ENCODE assay signal across 11 cellular contexts in the genomic region with DNA sequence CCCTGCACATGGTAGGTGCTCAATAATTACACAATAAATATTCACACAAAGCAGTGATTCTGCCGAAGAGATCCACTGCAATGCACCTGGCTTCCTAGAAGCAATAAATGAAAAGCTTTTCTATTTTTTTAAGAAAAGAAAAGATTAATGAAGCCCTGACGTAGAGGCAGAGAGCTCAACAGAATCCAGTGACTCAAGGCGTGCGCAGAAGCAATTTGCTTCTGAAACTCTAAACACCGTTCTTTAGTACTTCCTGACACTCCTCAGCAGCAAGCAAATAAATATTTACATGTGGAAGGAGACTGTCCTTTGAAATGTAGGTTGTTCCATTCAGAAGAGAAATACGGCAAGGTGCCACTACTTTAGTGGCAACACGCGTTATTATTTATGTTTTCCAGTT.
DNase-seq lines count a peak whose midpoint lies in the region; ATAC-seq, FAIRE-seq and TF ChIP-seq lines count a peak whose summit lies in the region.
"Had no signal": no experiment of that assay in that cellular context is flagged by ENCODE, and none has a peak within 500 bp of the region (broad histone marks: within the 10 kb centered on the region; RNA-seq: fewer than 3 reads in every experiment).

No MANE protein-coding gene starts in this region.

- no peak overlapping the region for H3K4me3 Mint-ChIP-seq in activated T-helper 1 cell treated with anti-CD3 and anti-CD28 coated beads, Interleukin-12 subunit alpha, Interleukin-12 subunit beta, Interleukin-2, Interleukin-4 antibody, amounts not matched to agents 30 ng/mL and 10 ng/mL and 1 ng/mL, durations not matched to agents 14 hours and 24 hours and 36 hours

- no peak overlapping the region for H3K27ac Mint-ChIP-seq in activated T-helper 1 cell treated with anti-CD3 and anti-CD28 coated beads, Interleukin-12 subunit alpha, Interleukin-12 subunit beta, Interleukin-2, Interleukin-4 antibody, amounts not matched to agents 30 ng/mL and 10 ng/mL and 1 ng/mL, durations not matched to agents 14 hours and 24 hours and 36 hours

- H3K4me1 Mint-ChIP-seq in activated T-helper 1 cell treated with anti-CD3 and anti-CD28 coated beads, Interleukin-12 subunit alpha, Interleukin-12 subunit beta, Interleukin-2, Interleukin-4 antibody, amounts not matched to agents 30 ng/mL and 10 ng/mL and 1 ng/mL, durations not matched to agents 14 hours and 24 hours and 36 hours (ENCODE audit: low read depth) = peaks cover 12% of the 10 kb centered on the region

- no peaks in the 10 kb centered on the region for H3K36me3 Mint-ChIP-seq in activated T-helper 1 cell treated with anti-CD3 and anti-CD28 coated beads, Interleukin-12 subunit alpha, Interleukin-12 subunit beta, Interleukin-2, Interleukin-4 antibody, amounts not matched to agents 30 ng/mL and 10 ng/mL and 1 ng/mL, durations not matched to agents 14 hours and 24 hours and 36 hours (ENCODE audit: low read depth)

- H3K4me3 ChIP-seq in HUES64 (ENCODE audit: low read length) (peak overlapping the region; percentile 50), adipocyte (ENCODE audit: low read length) (peak overlapping the region; percentile 76), stomach (peak overlapping the region; percentile 11 to 42 (median 32))
- H3K4me3 ChIP-seq: SJSA1 had no signal

- ATAC-seq in GM18520 (IDR thresholded peaks at IDR 0.05; ENCODE audit: unreplicated experiment) = no peak

- H3K9me3 ChIP-seq in HUES64 (ENCODE audit: insufficient read depth, low read depth, low read length) (no peaks in the 10 kb centered on the region), adipocyte (ENCODE audit: control insufficient read depth, low read length) (no peaks in the 10 kb centered on the region), stomach (no peaks in the 10 kb centered on the region)
- H3K9me3 ChIP-seq: SJSA1 had no signal

- intact Hi-C loops in stomach (cut with DNase I; ENCODE audit: low total_unique reads) = no loop called here
- intact Hi-C loops in activated T-helper 1 cell treated with anti-CD3 and anti-CD28 coated beads, Interleukin-12 subunit alpha, Interleukin-12 subunit beta, Interleukin-2, Interleukin-4 antibody, amounts not matched to agents 30 ng/mL and 10 ng/mL and 1 ng/mL, durations not matched to agents 14 hours and 24 hours and 36 hours (cut with micrococcal nuclease) = no loop called here

- WGBS in HUES64 = 12% methylated on average over 8 of the region's 8 CpGs
- 24 to 45% (median 36%) methylated on average over 8 of the region's 8 CpGs for WGBS in stomach, 5 donors

- H3K9ac ChIP-seq in HUES64 (ENCODE audit: low read depth, low read length) (peak overlapping the region; percentile 57; the same call in 1 of the 2 replicates), adipocyte (ENCODE audit: low read length) (peak overlapping the region; percentile 79)

- peaks cover 46% of the 10 kb centered on the region for H3K4me1 ChIP-seq in HUES64 (ENCODE audit: insufficient read depth, low read length)
- H3K4me1 ChIP-seq in adipocyte (ENCODE audit: control insufficient read depth, insufficient read depth, low read length) = peaks cover 32% of the 10 kb centered on the region
- peaks cover 24 to 42% (median 36%) of the 10 kb centered on the region in 4 donors for H3K4me1 ChIP-seq in stomach

- no peaks in the 10 kb centered on the region for H3K9me3 Mint-ChIP-seq in activated T-helper 1 cell treated with anti-CD3 and anti-CD28 coated beads, Interleukin-12 subunit alpha, Interleukin-12 subunit beta, Interleukin-2, Interleukin-4 antibody, amounts not matched to agents 30 ng/mL and 10 ng/mL and 1 ng/mL, durations not matched to agents 14 hours and 24 hours and 36 hours

- TF ChIP-seq CTCF in stomach (IDR thresholded peaks at IDR 0.05) = no peak
- TF ChIP-seq CTCF in RWPE1 (conservative IDR thresholded peaks at IDR 0.05; ENCODE audit: low read depth) = no peak

- no peak for TF ChIP-seq EP300 in stomach (IDR thresholded peaks at IDR 0.05)

- H3K36me3 ChIP-seq in HUES64 (ENCODE audit: insufficient read depth, low read length) (no peaks in the 10 kb centered on the region), adipocyte (ENCODE audit: control insufficient read depth, insufficient read depth, low read length, severe bottlenecking) (no peaks in the 10 kb centered on the region), stomach (no peaks in the 10 kb centered on the region)
- H3K36me3 ChIP-seq: SJSA1 had no signal

- CTCF ChIA-PET in RWPE1 (lab: Yijun Ruan, JAX) = no interaction called here

- POLR2A ChIA-PET in RWPE1 (lab: Yijun Ruan, JAX; ENCODE audit: low non-redundant PET) = no interaction called here

- no peak for DNase-seq in adipocyte (ENCODE audit: low read depth)
- DNase-seq in stomach = no peak
- DNase-seq in RWPE1 (ENCODE audit: low spot score) = no peak
- DNase-seq in amygdala (lab: John Stamatoyannopoulos, UW) = no peak
- no peak for DNase-seq in activated T-helper 1 cell treated with anti-CD3 and anti-CD28 coated beads, Interleukin-12 subunit alpha, Interleukin-12 subunit beta, Interleukin-2, Interleukin-4 antibody, amounts not matched to agents 30 ng/mL and 10 ng/mL and 1 ng/mL, durations not matched to agents 14 hours and 24 hours and 36 hours (ENCODE audit: low spot score)
- DNase-seq: activated CD8-positive, alpha-beta memory T cell treated with anti-CD3 and anti-CD28 coated beads for 24 hours; stimulated activated CD4-positive, alpha-beta T cell treated with anti-CD3 and anti-CD28 coated beads, Interleukin-4, amount 100 ng/mL, for 24 hours had no signal

- H3K27me3 ChIP-seq in HUES64 (ENCODE audit: insufficient read depth, low read length) (peaks cover 16% of the 10 kb centered on the region), adipocyte (replicated peaks; ENCODE audit: control insufficient read depth, insufficient read depth, low read length) (no peaks in the 10 kb centered on the region), stomach (no peaks in the 10 kb centered on the region)
- H3K27me3 ChIP-seq: SJSA1 had no signal

- H3K27me3 Mint-ChIP-seq in activated T-helper 1 cell treated with anti-CD3 and anti-CD28 coated beads, Interleukin-12 subunit alpha, Interleukin-12 subunit beta, Interleukin-2, Interleukin-4 antibody, amounts not matched to agents 30 ng/mL and 10 ng/mL and 1 ng/mL, durations not matched to agents 14 hours and 24 hours and 36 hours (ENCODE audit: insufficient read depth) = peaks cover 24% of the 10 kb centered on the region

- TF ChIP-seq POLR2A in stomach (IDR thresholded peaks at IDR 0.05) = no peak

- peak; percentile 43 for FAIRE-seq in islet of Langerhans (lab: Jason Lieb, UNC)

- H3K27ac ChIP-seq in HUES64 (ENCODE audit: low read depth, low read length) = no peak overlapping the region
- peak overlapping the region; percentile 0 to 86 (median 34) for H3K27ac ChIP-seq in stomach
- H3K27ac ChIP-seq in RWPE1 = no peak overlapping the region
- H3K27ac ChIP-seq: SJSA1 had no signal

Comparison
In these comparisons a context has a peak if more than half of its experiments do, and no peak if none do; other contexts are left out.
1. H3K27ac ChIP-seq: peak in stomach (5 of 5); none in HUES64 (single experiment) and RWPE1 (single experiment).
2. Peak in every context shown above with its lines, with median percentiles within 50 percentile points of each other: H3K4me3 ChIP-seq.